1 cellular context compared by ENCODE assay signal in the genomic region with DNA sequence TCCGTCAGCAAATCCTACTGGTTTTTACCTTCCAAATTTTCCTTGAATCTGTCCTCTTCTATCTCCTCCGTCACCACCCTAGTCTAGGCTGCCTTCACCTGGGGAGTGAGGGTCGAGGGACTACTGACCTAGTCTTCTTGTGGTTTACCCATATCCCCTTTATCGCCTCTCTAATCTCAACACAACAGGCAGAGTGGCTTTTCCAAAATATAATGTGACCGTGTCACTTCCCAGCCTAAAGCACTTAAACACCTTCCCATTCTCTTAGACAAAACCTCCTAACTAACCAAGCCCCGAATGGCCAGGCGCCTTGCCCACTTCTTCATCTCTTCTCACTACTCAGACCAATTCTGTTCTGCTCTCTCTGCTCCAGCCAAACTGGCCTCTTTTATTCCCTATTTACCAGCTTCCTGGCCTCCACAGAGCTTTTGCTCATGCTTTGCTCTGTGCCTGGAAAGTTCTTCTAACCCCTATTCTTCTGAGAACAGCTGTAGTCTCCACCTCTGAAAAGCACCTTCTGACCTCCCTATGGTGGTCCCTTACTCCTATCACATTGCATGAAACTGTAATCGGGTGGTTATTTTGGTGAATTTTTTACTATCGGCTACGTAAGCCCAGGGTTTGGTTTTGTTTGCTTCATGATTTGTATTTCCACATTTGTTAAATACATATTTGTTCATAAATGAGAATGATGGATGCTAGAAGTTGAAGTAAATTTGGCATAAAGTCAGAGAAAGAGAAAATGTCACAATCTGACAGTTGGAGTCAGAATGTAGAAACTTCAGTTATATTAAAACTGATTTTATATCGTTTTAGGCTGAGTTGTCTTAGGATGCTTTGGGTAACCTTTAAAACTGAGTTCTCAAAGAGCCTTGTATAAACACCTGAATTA.
A peak's percentile ranks its signal among the peaks of the same experiment; 100 is the strongest.
TF ChIP-seq lines count a peak whose summit lies in the region.

No MANE protein-coding gene starts in this region.

TF ChIP-seq in K562, 482 proteins besides CTCF, POLR2A, EP300 and RAD21 (continued from another document and continues in another):
- TF ChIP-seq, protein P1, sequence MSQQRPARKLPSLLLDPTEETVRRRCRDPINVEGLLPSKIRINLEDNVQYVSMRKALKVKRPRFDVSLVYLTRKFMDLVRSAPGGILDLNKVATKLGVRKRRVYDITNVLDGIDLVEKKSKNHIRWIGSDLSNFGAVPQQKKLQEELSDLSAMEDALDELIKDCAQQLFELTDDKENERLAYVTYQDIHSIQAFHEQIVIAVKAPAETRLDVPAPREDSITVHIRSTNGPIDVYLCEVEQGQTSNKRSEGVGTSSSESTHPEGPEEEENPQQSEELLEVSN (IDR thresholded peaks at IDR 0.05; ENCODE audit: borderline replicate concordance in 1 of 2, extremely low read depth in 1 of 2, insufficient read depth in 1 of 2, insufficient read length in 1 of 2, low read depth in 1 of 2, low read length in 1 of 2, poor library complexity in 1 of 2, severe bottlenecking in 1 of 2): no peak
- TF ChIP-seq, protein P2, sequence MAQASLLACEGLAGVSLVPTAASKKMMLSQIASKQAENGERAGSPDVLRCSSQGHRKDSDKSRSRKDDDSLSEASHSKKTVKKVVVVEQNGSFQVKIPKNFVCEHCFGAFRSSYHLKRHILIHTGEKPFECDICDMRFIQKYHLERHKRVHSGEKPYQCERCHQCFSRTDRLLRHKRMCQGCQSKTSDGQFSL (CRISPR knock-in tag; IDR thresholded peaks at IDR 0.05): no peak
- TF ChIP-seq, protein P2 (tag; IDR thresholded peaks at IDR 0.05): no peak
- TF ChIP-seq MAFF (IDR thresholded peaks at IDR 0.05; ENCODE audit: low read length): no peak; the same call in 1 of the 2 replicates
- TF ChIP-seq ZNF174 (CRISPR knock-in tag; IDR thresholded peaks at IDR 0.05): no peak
- no peak for TF ChIP-seq PTBP1 (IDR thresholded peaks at IDR 0.05; ENCODE audit: low read depth, low read length)
- no peak for TF ChIP-seq ASH1L (IDR thresholded peaks at IDR 0.05; ENCODE audit: borderline replicate concordance, low read depth, partially characterized antibody)
- TF ChIP-seq DPF2 (IDR thresholded peaks at IDR 0.05): no peak
- TF ChIP-seq, protein P3, sequence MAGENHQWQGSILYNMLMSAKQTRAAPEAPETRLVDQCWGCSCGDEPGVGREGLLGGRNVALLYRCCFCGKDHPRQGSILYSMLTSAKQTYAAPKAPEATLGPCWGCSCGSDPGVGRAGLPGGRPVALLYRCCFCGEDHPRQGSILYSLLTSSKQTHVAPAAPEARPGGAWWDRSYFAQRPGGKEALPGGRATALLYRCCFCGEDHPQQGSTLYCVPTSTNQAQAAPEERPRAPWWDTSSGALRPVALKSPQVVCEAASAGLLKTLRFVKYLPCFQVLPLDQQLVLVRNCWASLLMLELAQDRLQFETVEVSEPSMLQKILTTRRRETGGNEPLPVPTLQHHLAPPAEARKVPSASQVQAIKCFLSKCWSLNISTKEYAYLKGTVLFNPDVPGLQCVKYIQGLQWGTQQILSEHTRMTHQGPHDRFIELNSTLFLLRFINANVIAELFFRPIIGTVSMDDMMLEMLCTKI (IDR thresholded peaks at IDR 0.05; ENCODE audit: partially characterized antibody): no peak
- no peak for TF ChIP-seq CCNT2 (IDR thresholded peaks at IDR 0.05; ENCODE audit: borderline replicate concordance, extremely low read depth, insufficient read length, low read depth, low read length)
- no peak for TF ChIP-seq CBX3 (IDR thresholded peaks at IDR 0.05; ENCODE audit: borderline replicate concordance in 1 of 2, low read length in 2 of 2)
- no peak for TF ChIP-seq GTF2F1 (IDR thresholded peaks at IDR 0.05; ENCODE audit: low read depth, low read length)
- no peak for TF ChIP-seq MED1 (CRISPR knock-in tag; IDR thresholded peaks at IDR 0.05; ENCODE audit: borderline replicate concordance)
- TF ChIP-seq ZNF699 (CRISPR knock-in tag; IDR thresholded peaks at IDR 0.05; ENCODE audit: insufficient replicate concordance): no peak
- no peak for TF ChIP-seq XRCC4 (IDR thresholded peaks at IDR 0.05; ENCODE audit: extremely low read depth, insufficient read depth, insufficient read length)
- TF ChIP-seq TARDBP (IDR thresholded peaks at IDR 0.05): no peak
- TF ChIP-seq SMARCA4 (IDR thresholded peaks at IDR 0.05): no peak
- TF ChIP-seq ZC3H4 (CRISPR knock-in tag; IDR thresholded peaks at IDR 0.05; ENCODE audit: borderline replicate concordance): no peak
- TF ChIP-seq NCOA6 (IDR thresholded peaks at IDR 0.05): no peak
- no peak for TF ChIP-seq THRAP3 (IDR thresholded peaks at IDR 0.05; ENCODE audit: borderline replicate concordance)
- no peak for TF ChIP-seq EP400 (IDR thresholded peaks at IDR 0.05)
- TF ChIP-seq ZNF551 (CRISPR knock-in tag; IDR thresholded peaks at IDR 0.05): no peak
- TF ChIP-seq, protein P4, sequence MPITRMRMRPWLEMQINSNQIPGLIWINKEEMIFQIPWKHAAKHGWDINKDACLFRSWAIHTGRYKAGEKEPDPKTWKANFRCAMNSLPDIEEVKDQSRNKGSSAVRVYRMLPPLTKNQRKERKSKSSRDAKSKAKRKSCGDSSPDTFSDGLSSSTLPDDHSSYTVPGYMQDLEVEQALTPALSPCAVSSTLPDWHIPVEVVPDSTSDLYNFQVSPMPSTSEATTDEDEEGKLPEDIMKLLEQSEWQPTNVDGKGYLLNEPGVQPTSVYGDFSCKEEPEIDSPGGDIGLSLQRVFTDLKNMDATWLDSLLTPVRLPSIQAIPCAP (CRISPR knock-in tag; IDR thresholded peaks at IDR 0.05; ENCODE audit: borderline replicate concordance): no peak
- TF ChIP-seq, protein P5, sequence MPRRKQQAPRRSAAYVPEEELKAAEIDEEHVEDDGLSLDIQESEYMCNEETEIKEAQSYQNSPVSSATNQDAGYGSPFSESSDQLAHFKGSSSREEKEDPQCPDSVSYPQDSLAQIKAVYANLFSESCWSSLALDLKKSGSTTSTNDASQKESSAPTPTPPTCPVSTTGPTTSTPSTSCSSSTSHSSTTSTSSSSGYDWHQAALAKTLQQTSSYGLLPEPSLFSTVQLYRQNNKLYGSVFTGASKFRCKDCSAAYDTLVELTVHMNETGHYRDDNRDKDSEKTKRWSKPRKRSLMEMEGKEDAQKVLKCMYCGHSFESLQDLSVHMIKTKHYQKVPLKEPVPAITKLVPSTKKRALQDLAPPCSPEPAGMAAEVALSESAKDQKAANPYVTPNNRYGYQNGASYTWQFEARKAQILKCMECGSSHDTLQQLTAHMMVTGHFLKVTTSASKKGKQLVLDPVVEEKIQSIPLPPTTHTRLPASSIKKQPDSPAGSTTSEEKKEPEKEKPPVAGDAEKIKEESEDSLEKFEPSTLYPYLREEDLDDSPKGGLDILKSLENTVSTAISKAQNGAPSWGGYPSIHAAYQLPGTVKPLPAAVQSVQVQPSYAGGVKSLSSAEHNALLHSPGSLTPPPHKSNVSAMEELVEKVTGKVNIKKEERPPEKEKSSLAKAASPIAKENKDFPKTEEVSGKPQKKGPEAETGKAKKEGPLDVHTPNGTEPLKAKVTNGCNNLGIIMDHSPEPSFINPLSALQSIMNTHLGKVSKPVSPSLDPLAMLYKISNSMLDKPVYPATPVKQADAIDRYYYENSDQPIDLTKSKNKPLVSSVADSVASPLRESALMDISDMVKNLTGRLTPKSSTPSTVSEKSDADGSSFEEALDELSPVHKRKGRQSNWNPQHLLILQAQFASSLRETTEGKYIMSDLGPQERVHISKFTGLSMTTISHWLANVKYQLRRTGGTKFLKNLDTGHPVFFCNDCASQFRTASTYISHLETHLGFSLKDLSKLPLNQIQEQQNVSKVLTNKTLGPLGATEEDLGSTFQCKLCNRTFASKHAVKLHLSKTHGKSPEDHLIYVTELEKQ (CRISPR knock-in tag; IDR thresholded peaks at IDR 0.05): peak; percentile 69; the same call in 1 of the 2 replicates
- TF ChIP-seq, protein P6, sequence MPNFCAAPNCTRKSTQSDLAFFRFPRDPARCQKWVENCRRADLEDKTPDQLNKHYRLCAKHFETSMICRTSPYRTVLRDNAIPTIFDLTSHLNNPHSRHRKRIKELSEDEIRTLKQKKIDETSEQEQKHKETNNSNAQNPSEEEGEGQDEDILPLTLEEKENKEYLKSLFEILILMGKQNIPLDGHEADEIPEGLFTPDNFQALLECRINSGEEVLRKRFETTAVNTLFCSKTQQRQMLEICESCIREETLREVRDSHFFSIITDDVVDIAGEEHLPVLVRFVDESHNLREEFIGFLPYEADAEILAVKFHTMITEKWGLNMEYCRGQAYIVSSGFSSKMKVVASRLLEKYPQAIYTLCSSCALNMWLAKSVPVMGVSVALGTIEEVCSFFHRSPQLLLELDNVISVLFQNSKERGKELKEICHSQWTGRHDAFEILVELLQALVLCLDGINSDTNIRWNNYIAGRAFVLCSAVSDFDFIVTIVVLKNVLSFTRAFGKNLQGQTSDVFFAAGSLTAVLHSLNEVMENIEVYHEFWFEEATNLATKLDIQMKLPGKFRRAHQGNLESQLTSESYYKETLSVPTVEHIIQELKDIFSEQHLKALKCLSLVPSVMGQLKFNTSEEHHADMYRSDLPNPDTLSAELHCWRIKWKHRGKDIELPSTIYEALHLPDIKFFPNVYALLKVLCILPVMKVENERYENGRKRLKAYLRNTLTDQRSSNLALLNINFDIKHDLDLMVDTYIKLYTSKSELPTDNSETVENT (CRISPR knock-in tag; IDR thresholded peaks at IDR 0.05): no peak
- TF ChIP-seq ZNF146 (CRISPR knock-in tag; IDR thresholded peaks at IDR 0.05; ENCODE audit: unreplicated experiment): no peak
- TF ChIP-seq, protein P7, sequence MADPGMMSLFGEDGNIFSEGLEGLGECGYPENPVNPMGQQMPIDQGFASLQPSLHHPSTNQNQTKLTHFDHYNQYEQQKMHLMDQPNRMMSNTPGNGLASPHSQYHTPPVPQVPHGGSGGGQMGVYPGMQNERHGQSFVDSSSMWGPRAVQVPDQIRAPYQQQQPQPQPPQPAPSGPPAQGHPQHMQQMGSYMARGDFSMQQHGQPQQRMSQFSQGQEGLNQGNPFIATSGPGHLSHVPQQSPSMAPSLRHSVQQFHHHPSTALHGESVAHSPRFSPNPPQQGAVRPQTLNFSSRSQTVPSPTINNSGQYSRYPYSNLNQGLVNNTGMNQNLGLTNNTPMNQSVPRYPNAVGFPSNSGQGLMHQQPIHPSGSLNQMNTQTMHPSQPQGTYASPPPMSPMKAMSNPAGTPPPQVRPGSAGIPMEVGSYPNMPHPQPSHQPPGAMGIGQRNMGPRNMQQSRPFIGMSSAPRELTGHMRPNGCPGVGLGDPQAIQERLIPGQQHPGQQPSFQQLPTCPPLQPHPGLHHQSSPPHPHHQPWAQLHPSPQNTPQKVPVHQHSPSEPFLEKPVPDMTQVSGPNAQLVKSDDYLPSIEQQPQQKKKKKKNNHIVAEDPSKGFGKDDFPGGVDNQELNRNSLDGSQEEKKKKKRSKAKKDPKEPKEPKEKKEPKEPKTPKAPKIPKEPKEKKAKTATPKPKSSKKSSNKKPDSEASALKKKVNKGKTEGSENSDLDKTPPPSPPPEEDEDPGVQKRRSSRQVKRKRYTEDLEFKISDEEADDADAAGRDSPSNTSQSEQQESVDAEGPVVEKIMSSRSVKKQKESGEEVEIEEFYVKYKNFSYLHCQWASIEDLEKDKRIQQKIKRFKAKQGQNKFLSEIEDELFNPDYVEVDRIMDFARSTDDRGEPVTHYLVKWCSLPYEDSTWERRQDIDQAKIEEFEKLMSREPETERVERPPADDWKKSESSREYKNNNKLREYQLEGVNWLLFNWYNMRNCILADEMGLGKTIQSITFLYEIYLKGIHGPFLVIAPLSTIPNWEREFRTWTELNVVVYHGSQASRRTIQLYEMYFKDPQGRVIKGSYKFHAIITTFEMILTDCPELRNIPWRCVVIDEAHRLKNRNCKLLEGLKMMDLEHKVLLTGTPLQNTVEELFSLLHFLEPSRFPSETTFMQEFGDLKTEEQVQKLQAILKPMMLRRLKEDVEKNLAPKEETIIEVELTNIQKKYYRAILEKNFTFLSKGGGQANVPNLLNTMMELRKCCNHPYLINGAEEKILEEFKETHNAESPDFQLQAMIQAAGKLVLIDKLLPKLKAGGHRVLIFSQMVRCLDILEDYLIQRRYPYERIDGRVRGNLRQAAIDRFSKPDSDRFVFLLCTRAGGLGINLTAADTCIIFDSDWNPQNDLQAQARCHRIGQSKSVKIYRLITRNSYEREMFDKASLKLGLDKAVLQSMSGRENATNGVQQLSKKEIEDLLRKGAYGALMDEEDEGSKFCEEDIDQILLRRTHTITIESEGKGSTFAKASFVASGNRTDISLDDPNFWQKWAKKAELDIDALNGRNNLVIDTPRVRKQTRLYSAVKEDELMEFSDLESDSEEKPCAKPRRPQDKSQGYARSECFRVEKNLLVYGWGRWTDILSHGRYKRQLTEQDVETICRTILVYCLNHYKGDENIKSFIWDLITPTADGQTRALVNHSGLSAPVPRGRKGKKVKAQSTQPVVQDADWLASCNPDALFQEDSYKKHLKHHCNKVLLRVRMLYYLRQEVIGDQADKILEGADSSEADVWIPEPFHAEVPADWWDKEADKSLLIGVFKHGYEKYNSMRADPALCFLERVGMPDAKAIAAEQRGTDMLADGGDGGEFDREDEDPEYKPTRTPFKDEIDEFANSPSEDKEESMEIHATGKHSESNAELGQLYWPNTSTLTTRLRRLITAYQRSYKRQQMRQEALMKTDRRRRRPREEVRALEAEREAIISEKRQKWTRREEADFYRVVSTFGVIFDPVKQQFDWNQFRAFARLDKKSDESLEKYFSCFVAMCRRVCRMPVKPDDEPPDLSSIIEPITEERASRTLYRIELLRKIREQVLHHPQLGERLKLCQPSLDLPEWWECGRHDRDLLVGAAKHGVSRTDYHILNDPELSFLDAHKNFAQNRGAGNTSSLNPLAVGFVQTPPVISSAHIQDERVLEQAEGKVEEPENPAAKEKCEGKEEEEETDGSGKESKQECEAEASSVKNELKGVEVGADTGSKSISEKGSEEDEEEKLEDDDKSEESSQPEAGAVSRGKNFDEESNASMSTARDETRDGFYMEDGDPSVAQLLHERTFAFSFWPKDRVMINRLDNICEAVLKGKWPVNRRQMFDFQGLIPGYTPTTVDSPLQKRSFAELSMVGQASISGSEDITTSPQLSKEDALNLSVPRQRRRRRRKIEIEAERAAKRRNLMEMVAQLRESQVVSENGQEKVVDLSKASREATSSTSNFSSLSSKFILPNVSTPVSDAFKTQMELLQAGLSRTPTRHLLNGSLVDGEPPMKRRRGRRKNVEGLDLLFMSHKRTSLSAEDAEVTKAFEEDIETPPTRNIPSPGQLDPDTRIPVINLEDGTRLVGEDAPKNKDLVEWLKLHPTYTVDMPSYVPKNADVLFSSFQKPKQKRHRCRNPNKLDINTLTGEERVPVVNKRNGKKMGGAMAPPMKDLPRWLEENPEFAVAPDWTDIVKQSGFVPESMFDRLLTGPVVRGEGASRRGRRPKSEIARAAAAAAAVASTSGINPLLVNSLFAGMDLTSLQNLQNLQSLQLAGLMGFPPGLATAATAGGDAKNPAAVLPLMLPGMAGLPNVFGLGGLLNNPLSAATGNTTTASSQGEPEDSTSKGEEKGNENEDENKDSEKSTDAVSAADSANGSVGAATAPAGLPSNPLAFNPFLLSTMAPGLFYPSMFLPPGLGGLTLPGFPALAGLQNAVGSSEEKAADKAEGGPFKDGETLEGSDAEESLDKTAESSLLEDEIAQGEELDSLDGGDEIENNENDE (IDR thresholded peaks at IDR 0.05; ENCODE audit: low read depth, low read length): no peak
- no peak for TF ChIP-seq ZFP30 (CRISPR knock-in tag; IDR thresholded peaks at IDR 0.05; ENCODE audit: borderline replicate concordance)
- no peak for TF ChIP-seq CBFA2T2 (conservative IDR thresholded peaks at IDR 0.05)
- TF ChIP-seq, protein P8, sequence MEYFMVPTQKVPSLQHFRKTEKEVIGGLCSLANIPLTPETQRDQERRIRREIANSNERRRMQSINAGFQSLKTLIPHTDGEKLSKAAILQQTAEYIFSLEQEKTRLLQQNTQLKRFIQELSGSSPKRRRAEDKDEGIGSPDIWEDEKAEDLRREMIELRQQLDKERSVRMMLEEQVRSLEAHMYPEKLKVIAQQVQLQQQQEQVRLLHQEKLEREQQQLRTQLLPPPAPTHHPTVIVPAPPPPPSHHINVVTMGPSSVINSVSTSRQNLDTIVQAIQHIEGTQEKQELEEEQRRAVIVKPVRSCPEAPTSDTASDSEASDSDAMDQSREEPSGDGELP (CRISPR knock-in tag; IDR thresholded peaks at IDR 0.05; ENCODE audit: borderline replicate concordance): no peak
- peak; percentile 60; the same call in 1 of the 2 replicates for TF ChIP-seq ESRRB (CRISPR knock-in tag; IDR thresholded peaks at IDR 0.05; ENCODE audit: borderline replicate concordance)
